Comparison of ENCODE assay signal across 5 cellular contexts in the genomic region with DNA sequence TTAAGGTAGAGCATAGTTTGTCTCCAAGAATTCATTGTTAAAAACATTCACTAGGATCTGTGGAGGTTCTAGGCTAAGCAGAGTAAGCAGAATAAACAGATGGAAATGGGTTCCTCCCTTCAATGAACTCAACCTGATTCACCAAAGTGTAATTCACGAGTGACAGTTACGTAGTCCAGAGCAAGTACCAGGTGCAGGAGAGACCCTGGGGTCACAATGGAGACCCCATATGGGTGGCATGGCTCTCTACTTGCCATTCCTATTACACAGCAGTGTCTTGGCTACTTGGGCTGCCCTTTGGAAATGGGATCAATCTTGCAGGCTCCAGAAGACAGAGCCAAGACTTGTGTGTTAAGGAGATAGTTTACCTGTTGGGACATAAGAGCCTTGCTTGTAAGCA. TPM values are rescaled to one million over a fixed set of nuclear protein-coding genes. Genes with fewer than 3 reads are reported as not detected.
"Had no signal": no experiment of that assay in that cellular context is flagged by ENCODE, and none has a peak within 500 bp of the region (broad histone marks: within the 10 kb centered on the region; RNA-seq: fewer than 3 reads in every experiment).

No MANE protein-coding gene starts in this region.

- H3K4me3 ChIP-seq: GM23248 had no signal

- H2AFZ ChIP-seq: GM23248 had no signal

- H3K27ac ChIP-seq: GM23248 had no signal

- DNase-seq: GM23248, H9, HCEC 1CT, IMR-90 had no signal

- H3K9ac ChIP-seq: GM23248 had no signal

RNA-seq across cellular contexts. Expression of a gene that starts 7.1 kb away (rescaled TPM):
- total RNA-seq: GM23248, HT-29, IMR-90 had no signal
